ENCODE assay signal across 7 cellular contexts in genomic region chr6:33365232-33365971, GRCh38. TPM values are rescaled to one million over a fixed set of nuclear protein-coding genes. Genes with fewer than 3 reads are reported as not detected.
A peak's percentile ranks its signal among the peaks of the same experiment; 100 is the strongest.
DNase-seq lines count a peak whose midpoint lies in the region; ATAC-seq and TF ChIP-seq lines count a peak whose summit lies in the region.
"Not testable (repeated sequence)": the region's sequence is repeated elsewhere in the genome, so short reads cannot be mapped to it uniquely, and the experiment has no call there.

No MANE protein-coding gene starts in this region.

- CTCF ChIA-PET in CD8-positive, alpha-beta memory T cell (lab: Charles Lee), result not testable (repeated sequence)
- CTCF ChIA-PET in WTC11 (lab: Charles Lee), result interaction anchor here (0.8 to 2.5 kb wide), 8 partner anchors 9 to 68 kb away, joined by 3 to 20 read pairs (median 5); no protein-coding TSS in a partner anchor

- H3K18ac ChIP-seq in mesenchymal stem cell (ENCODE audit: low read depth in 1 of 2, low read length in 2 of 2); trophoblast cell (ENCODE audit: low read length): not testable (repeated sequence)

- H2AK5ac ChIP-seq in mesenchymal stem cell (ENCODE audit: low read length, severe bottlenecking); trophoblast cell (ENCODE audit: low read length): not testable (repeated sequence)

- not testable (repeated sequence) for H3K4me1 ChIP-seq in CD8-positive, alpha-beta memory T cell (ENCODE audit: insufficient read depth, low read length); endodermal cell (ENCODE audit: control insufficient read depth, insufficient read depth, low read length); mesenchymal stem cell (ENCODE audit: control insufficient read depth, insufficient read depth, low read depth, low read length); trophoblast cell (ENCODE audit: control insufficient read depth in 1 of 2, insufficient read depth in 2 of 2, low read length in 2 of 2)

- H3K4me3 ChIP-seq in CD8-positive, alpha-beta memory T cell (ENCODE audit: low read length); GM12875 (ENCODE audit: low read depth, low read length); endodermal cell (ENCODE audit: low read length); mesenchymal stem cell (ENCODE audit: insufficient read depth in 1 of 2, low read depth in 1 of 2, low read length in 2 of 2); trophoblast cell (ENCODE audit: low read depth, low read length): not testable (repeated sequence)

- not testable (repeated sequence) for H2AFZ ChIP-seq in mesenchymal stem cell (ENCODE audit: low read depth, low read length); trophoblast cell (ENCODE audit: insufficient read depth, low read length, poor library complexity)

- not testable (repeated sequence) for DNase-seq in CD8-positive, alpha-beta memory T cell; mesenchymal stem cell; trophoblast cell
- DNase-seq in OCI-M1 (lab: John Stamatoyannopoulos, UW) (peak; percentile 52), WTC11 (ENCODE audit: low spot score) (peak; percentile 23), endodermal cell (peak; percentile 69)

- not testable (repeated sequence) for H4K91ac ChIP-seq in mesenchymal stem cell (ENCODE audit: low read length)
- H4K91ac ChIP-seq in trophoblast cell (ENCODE audit: low read depth, low read length), result peak overlapping the region; percentile 22

- not testable (repeated sequence) for H3K9me3 Mint-ChIP-seq in CD8-positive, alpha-beta memory T cell; WTC11; endodermal cell

- H4K12ac ChIP-seq in trophoblast cell (ENCODE audit: low read depth, low read length), result not testable (repeated sequence)

- not testable (repeated sequence) for H3K36me3 ChIP-seq in CD8-positive, alpha-beta memory T cell (ENCODE audit: insufficient read depth, low read length); endodermal cell (ENCODE audit: control insufficient read depth, insufficient read depth, low read length); mesenchymal stem cell (ENCODE audit: control insufficient read depth in 1 of 2, insufficient read depth in 2 of 2, low read depth in 1 of 2, low read length in 2 of 2); trophoblast cell (ENCODE audit: control insufficient read depth in 1 of 2, insufficient read depth in 2 of 2, low read length in 2 of 2)

- not testable (repeated sequence) for H3K79me1 ChIP-seq in mesenchymal stem cell (replicated peaks; ENCODE audit: low read length, poor library complexity, severe bottlenecking); trophoblast cell (ENCODE audit: low read length)

- H4K8ac ChIP-seq in mesenchymal stem cell (ENCODE audit: low read length) (peak overlapping the region; percentile 56), trophoblast cell (ENCODE audit: low read depth, low read length) (peak overlapping the region; percentile 39)

- not testable (repeated sequence) for H2BK120ac ChIP-seq in mesenchymal stem cell (ENCODE audit: low read depth, low read length); trophoblast cell (ENCODE audit: insufficient read depth, low read length, poor library complexity)

- H3K27me3 Mint-ChIP-seq in CD8-positive, alpha-beta memory T cell; WTC11 (ENCODE audit: low read depth); endodermal cell (ENCODE audit: insufficient read depth): not testable (repeated sequence)

- POLR2A ChIA-PET in CD8-positive, alpha-beta memory T cell (lab: Charles Lee); WTC11 (lab: Charles Lee): not testable (repeated sequence)

- 65 to 84% methylated on average over 3 to 10 of the region's 10 CpGs for WGBS in endodermal cell (ENCODE audit: insufficient coverage in 1 of 2, insufficient read length in 1 of 2), 2 experiments
- 95% methylated on average over 10 of the region's 10 CpGs for WGBS in mesenchymal stem cell
- WGBS in trophoblast cell (ENCODE audit: extremely low coverage, insufficient coverage, insufficient read length), result no CpG with 5 or more reads among the region's 10 CpGs

- peak overlapping the region in 1 of 2 experiments; percentile 81 for H2BK12ac ChIP-seq in mesenchymal stem cell (ENCODE audit: low read length in 2 of 2)
- H2BK12ac ChIP-seq in trophoblast cell (ENCODE audit: low read length), result not testable (repeated sequence)

- not testable (repeated sequence) for H3K9ac ChIP-seq in endodermal cell (ENCODE audit: extremely low read depth, low read length, poor library complexity, severe bottlenecking); mesenchymal stem cell (ENCODE audit: low read length); trophoblast cell (ENCODE audit: low read length)

- H3K14ac ChIP-seq in mesenchymal stem cell (ENCODE audit: low read length in 2 of 2); trophoblast cell (ENCODE audit: low read length): not testable (repeated sequence)

- H3K4me1 Mint-ChIP-seq in CD8-positive, alpha-beta memory T cell, result not testable (repeated sequence)
- H3K4me1 Mint-ChIP-seq in WTC11 (peaks cover 12% of the 10 kb centered on the region), endodermal cell (peaks cover 19% of the 10 kb centered on the region)

- H2BK5ac ChIP-seq in mesenchymal stem cell (ENCODE audit: low read depth, low read length, poor library complexity, severe bottlenecking); trophoblast cell (ENCODE audit: low read depth, low read length, poor library complexity): not testable (repeated sequence)

- H3K79me2 ChIP-seq in trophoblast cell (ENCODE audit: control insufficient read depth, insufficient read depth, low read length, poor library complexity), result not testable (repeated sequence)

- TF ChIP-seq CTCF in GM12875 (IDR thresholded peaks at IDR 0.05; ENCODE audit: borderline replicate concordance, insufficient read depth, low read depth, low read length) (peak; percentile 19; the same call in 1 of the 2 replicates), endodermal cell (conservative IDR thresholded peaks at IDR 0.05) (peak; percentile 62)
- TF ChIP-seq CTCF in WTC11 (IDR thresholded peaks at IDR 0.05), result not testable (repeated sequence)

- H3K4me3 Mint-ChIP-seq in CD8-positive, alpha-beta memory T cell; WTC11; endodermal cell: not testable (repeated sequence)

- ATAC-seq in WTC11, result peak; percentile 67

- not testable (repeated sequence) for H3K27me3 ChIP-seq in CD8-positive, alpha-beta memory T cell (ENCODE audit: insufficient read depth, low read length, poor library complexity, severe bottlenecking); endodermal cell (ENCODE audit: control insufficient read depth, insufficient read depth, low read length, poor library complexity, severe bottlenecking); trophoblast cell (ENCODE audit: insufficient read depth, low read length)
- H3K27me3 ChIP-seq in mesenchymal stem cell (ENCODE audit: control insufficient read depth in 1 of 2, insufficient read depth in 1 of 2, low read length in 2 of 2), result peaks cover 0 to 14% of the 10 kb centered on the region in 2 experiments

- not testable (repeated sequence) for H3K9me3 ChIP-seq in CD8-positive, alpha-beta memory T cell (ENCODE audit: low read length); endodermal cell (ENCODE audit: control insufficient read depth, low read length); mesenchymal stem cell (ENCODE audit: control insufficient read depth, low read length); trophoblast cell (ENCODE audit: insufficient read depth, low read depth, low read length)

- not testable (repeated sequence) for H3K36me3 Mint-ChIP-seq in CD8-positive, alpha-beta memory T cell; WTC11; endodermal cell (ENCODE audit: low read depth)

- not testable (repeated sequence) for H3K23ac ChIP-seq in mesenchymal stem cell (ENCODE audit: low read length in 2 of 2); trophoblast cell (ENCODE audit: low read length)

- not testable (repeated sequence) for H3K4me2 ChIP-seq in mesenchymal stem cell (ENCODE audit: low read length, poor library complexity, severe bottlenecking); trophoblast cell (ENCODE audit: low read length)

- H3K4ac ChIP-seq in mesenchymal stem cell (ENCODE audit: low read depth in 1 of 2, low read length in 2 of 2); trophoblast cell (ENCODE audit: low read depth, low read length): not testable (repeated sequence)

- peak overlapping the region; percentile 54 for H3K27ac ChIP-seq in CD8-positive, alpha-beta memory T cell (ENCODE audit: low read depth, low read length)
- H3K27ac ChIP-seq in endodermal cell (ENCODE audit: low read depth, low read length); mesenchymal stem cell (ENCODE audit: low read length, poor library complexity, severe bottlenecking); trophoblast cell (ENCODE audit: low read depth, low read length): not testable (repeated sequence)

- H2BK15ac ChIP-seq in mesenchymal stem cell (ENCODE audit: low read depth, poor library complexity, severe bottlenecking), result not testable (repeated sequence)

- H3K27ac Mint-ChIP-seq in CD8-positive, alpha-beta memory T cell; WTC11; endodermal cell: not testable (repeated sequence)

RNA-seq across cellular contexts. Expression of gene KIFC1, which starts 26.2 kb away (rescaled TPM):
- 10 to 100 TPM; 51.6 to 52.7 TPM for total RNA-seq in CD8-positive, alpha-beta memory T cell
- polyA plus RNA-seq in CD8-positive, alpha-beta memory T cell, result 0.39 TPM
- total RNA-seq in WTC11 (2021) (79.5 to 97.3 TPM (median 83.7 TPM) in 3 replicates), endodermal cell (10 to 100 TPM; 56.6 to 94.3 TPM)
- polyA plus RNA-seq in endodermal cell (2013, experiment 1 of 2), result 99.2 TPM
- 95.4 TPM for polyA plus RNA-seq in endodermal cell (2013, experiment 2 of 2)
- polyA plus RNA-seq in mesenchymal stem cell (2013, experiment 1 of 2), result 4.9 TPM
- polyA plus RNA-seq in mesenchymal stem cell (2013, experiment 2 of 2), result 5.1 TPM
- polyA plus RNA-seq in trophoblast cell (2013), result 66.1 and 66.6 TPM in 2 replicates

RNA-seq across cellular contexts. Expression of gene DAXX, which starts 42.6 kb away (rescaled TPM):
- 100 to 1,000 TPM in 1 of 2 experiments, 10 to 100 TPM in 1; 88.2 to 106 TPM for total RNA-seq in CD8-positive, alpha-beta memory T cell
- polyA plus RNA-seq in CD8-positive, alpha-beta memory T cell, result 152 TPM
- total RNA-seq in WTC11 (2021), result 61.8 to 67.2 TPM (median 65.1 TPM) in 3 replicates
- total RNA-seq in endodermal cell, result 10 to 100 TPM; 51.2 to 52.6 TPM
- 50.9 TPM for polyA plus RNA-seq in endodermal cell (2013, experiment 1 of 2)
- polyA plus RNA-seq in endodermal cell (2013, experiment 2 of 2), result 48.1 TPM
- 35.8 TPM for polyA plus RNA-seq in mesenchymal stem cell (2013, experiment 1 of 2)
- polyA plus RNA-seq in mesenchymal stem cell (2013, experiment 2 of 2), result 34.9 TPM
- 54.8 and 56.1 TPM in 2 replicates for polyA plus RNA-seq in trophoblast cell (2013)

RNA-seq across cellular contexts. Expression of gene PHF1, which starts 45.4 kb away (rescaled TPM):
- 10 to 100 TPM; 38.5 to 43.3 TPM for total RNA-seq in CD8-positive, alpha-beta memory T cell
- 76.5 TPM for polyA plus RNA-seq in CD8-positive, alpha-beta memory T cell
- total RNA-seq in WTC11 (2021) (60.0 to 63.6 TPM (median 60.2 TPM) in 3 replicates), endodermal cell (10 to 100 TPM; 71.4 to 75.7 TPM)
- 71.2 TPM for polyA plus RNA-seq in endodermal cell (2013, experiment 1 of 2)
- 61.2 TPM for polyA plus RNA-seq in endodermal cell (2013, experiment 2 of 2)
- polyA plus RNA-seq in mesenchymal stem cell (2013, experiment 1 of 2), result 43.1 TPM
- 40.9 TPM for polyA plus RNA-seq in mesenchymal stem cell (2013, experiment 2 of 2)
- 42.6 and 42.7 TPM in 2 replicates for polyA plus RNA-seq in trophoblast cell (2013)

RNA-seq across cellular contexts. Expression of gene ZBTB22, which starts 47.9 kb away (rescaled TPM):
- total RNA-seq in CD8-positive, alpha-beta memory T cell, result 1 to 10 TPM; 6.9 to 7.8 TPM
- polyA plus RNA-seq in CD8-positive, alpha-beta memory T cell, result 12.7 TPM
- total RNA-seq in WTC11 (2021), result 11.6 to 14.7 TPM (median 13.7 TPM) in 3 replicates
- total RNA-seq in endodermal cell, result 10 to 100 TPM; 15.2 to 19.8 TPM
- 26.5 TPM for polyA plus RNA-seq in endodermal cell (2013, experiment 1 of 2)
- 20.6 TPM for polyA plus RNA-seq in endodermal cell (2013, experiment 2 of 2)
- polyA plus RNA-seq in mesenchymal stem cell (2013, experiment 1 of 2), result 11.3 TPM
- 10.6 TPM for polyA plus RNA-seq in mesenchymal stem cell (2013, experiment 2 of 2)
- polyA plus RNA-seq in trophoblast cell (2013), result 10.8 and 10.9 TPM in 2 replicates

RNA-seq across cellular contexts. Expression of gene TAPBP, which starts 51.5 kb away (rescaled TPM):
- total RNA-seq in CD8-positive, alpha-beta memory T cell, result 100 to 1,000 TPM; 211 to 213 TPM
- 500 TPM for polyA plus RNA-seq in CD8-positive, alpha-beta memory T cell
- total RNA-seq in WTC11 (2021), result 43.5 to 50.2 TPM (median 49.3 TPM) in 3 replicates
- 10 to 100 TPM in 1 of 2 donors, 1 to 10 TPM in 1; 7.0 to 11.1 TPM for total RNA-seq in endodermal cell
- polyA plus RNA-seq in endodermal cell (2013, experiment 1 of 2), result 13.5 TPM
- 12.4 TPM for polyA plus RNA-seq in endodermal cell (2013, experiment 2 of 2)
- 180 TPM for polyA plus RNA-seq in mesenchymal stem cell (2013, experiment 1 of 2)
- polyA plus RNA-seq in mesenchymal stem cell (2013, experiment 2 of 2), result 172 TPM
- 62.9 and 65.4 TPM in 2 replicates for polyA plus RNA-seq in trophoblast cell (2013)
